Comparison of ENCODE assay signal across 29 cellular contexts in the genomic region with DNA sequence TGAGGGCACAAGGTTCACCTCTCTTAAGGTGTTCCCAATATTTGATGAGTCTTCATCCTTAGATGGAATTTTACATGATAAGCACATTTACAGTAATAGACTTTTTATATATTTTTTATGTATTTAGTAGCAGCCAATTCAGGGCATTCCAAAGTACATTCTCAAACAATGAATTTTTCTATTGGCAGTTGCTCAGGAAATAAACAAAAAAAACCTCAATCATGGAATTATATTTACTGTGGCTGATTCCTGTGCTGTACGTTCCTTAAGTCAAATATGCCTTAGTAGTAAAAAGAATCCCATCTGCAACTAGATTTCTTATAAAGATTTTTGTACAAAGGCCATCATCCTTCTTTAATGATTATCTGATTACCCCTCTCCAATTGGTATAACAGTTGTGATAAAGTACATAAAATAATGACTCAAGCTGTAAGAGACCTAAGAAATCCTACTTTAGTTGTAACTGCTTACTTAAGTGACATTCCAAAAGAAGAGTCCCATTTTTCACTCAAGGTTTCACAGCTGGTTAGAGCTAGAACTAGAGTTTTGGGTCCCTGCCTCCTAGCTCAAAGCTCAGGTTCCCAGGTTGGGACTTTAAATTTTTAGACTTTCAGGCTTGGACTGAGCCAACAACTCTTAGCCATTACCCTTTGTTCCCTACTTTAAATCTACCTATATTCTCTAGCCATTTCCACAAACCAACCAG.
DNase-seq lines count a peak whose midpoint lies in the region; ATAC-seq and TF ChIP-seq lines count a peak whose summit lies in the region.
"Had no signal": no experiment of that assay in that cellular context is flagged by ENCODE, and none has a peak within 500 bp of the region (broad histone marks: within the 10 kb centered on the region; RNA-seq: fewer than 3 reads in every experiment).

No MANE protein-coding gene starts in this region.

- H3K4me3 ChIP-seq in PC-3 (ENCODE audit: low read length) (no peak overlapping the region), thyroid gland (replicated peaks in 1 of 3) (no peak overlapping the region)
- H3K4me3 ChIP-seq: psoas muscle had no signal

- no peak overlapping the region for H2AFZ ChIP-seq in PC-3 (ENCODE audit: low read length)

- no peak overlapping the region for H3K9ac ChIP-seq in PC-3 (ENCODE audit: low read length)
- H3K9ac ChIP-seq: KMS-11 had no signal

- TF ChIP-seq CTCF in PC-3 (conservative IDR thresholded peaks at IDR 0.05; ENCODE audit: low read depth, low read length), result no peak
- no peak for TF ChIP-seq CTCF in thyroid gland (IDR thresholded peaks at IDR 0.05)
- TF ChIP-seq CTCF in natural killer cell (IDR thresholded peaks at IDR 0.05), result no peak

- H3K27me3 Mint-ChIP-seq in natural killer cell (ENCODE audit: low read depth in 2 of 2), result peaks cover 12 to 33% of the 10 kb centered on the region in 2 donors

- no peaks in the 10 kb centered on the region for H3K79me2 ChIP-seq in PC-3 (ENCODE audit: low read length)

- H3K4me1 ChIP-seq in PC-3 (ENCODE audit: insufficient read depth, low read length) (no peaks in the 10 kb centered on the region), thyroid gland (peaks cover 4 to 28% of the 10 kb centered on the region in 2 donors)

- BruUV-seq in PC-3 (replicated peaks; lab: Mats Ljungman, UMichigan), result no TSS peak

- intact Hi-C loops in PC-3 (cut with micrococcal nuclease), result no loop called here
- intact Hi-C loops in thyroid gland (cut with DNase I), result no loop called here
- intact Hi-C loops in natural killer cell (cut with micrococcal nuclease), result no loop called here

- DNase-seq in GM04503 (ENCODE audit: low read depth) (peak; percentile 21), PC-3 (peak; percentile 14), fibroblast of gingiva (ENCODE audit: low read depth) (peak; percentile 39), thyroid gland (no peak), natural killer cell (no peak)
- DNase-seq: activated CD4-positive, alpha-beta T cell treated with anti-CD3 and anti-CD28 coated beads for 36 hours; activated CD8-positive, alpha-beta T cell treated with anti-CD3 and anti-CD28 coated beads, Interleukin-2, amount 10 ng/mL, durations not matched to agents 7 days and 5 days; activated naive CD4-positive, alpha-beta T cell treated with anti-CD3 and anti-CD28 coated beads for 36 hours; DMS79 treated with DMSO at 0.1 percent for 48 hours; effector CD8-positive, alpha-beta T cell; foreskin fibroblast; H7; islet precursor cell; left ventricle myocardium superior; NCI-H1417; NCI-H2029 treated with DMSO at 0.1 percent for 48 hours; NCI-H524 treated with DMSO at 0.1 percent for 48 hours; psoas muscle; Right ventricle myocardium superior; stimulated activated CD4-positive, alpha-beta T cell treated with anti-CD3 and anti-CD28 coated beads, Interleukin-4, amount 100 ng/mL, for 1 hour; trophoblast cell had no signal

- H3K27me3 ChIP-seq in PC-3 (ENCODE audit: low read length) (no peaks in the 10 kb centered on the region), thyroid gland (no peaks in the 10 kb centered on the region)

- H3K9me3 ChIP-seq in PC-3 (ENCODE audit: low read length) (no peaks in the 10 kb centered on the region), thyroid gland (no peaks in the 10 kb centered on the region)
- H3K9me3 ChIP-seq: psoas muscle had no signal

- H3K4me1 Mint-ChIP-seq in natural killer cell, result no peaks in the 10 kb centered on the region
- H3K4me1 Mint-ChIP-seq: CD14-positive monocyte had no signal

- WGBS in thyroid gland, 2 donors, result 60 to 71% methylated on average over 1 of the region's 1 CpG

- no peaks in the 10 kb centered on the region for H4K20me1 ChIP-seq in PC-3 (ENCODE audit: low read length)

- peak; percentile 76 for ATAC-seq in PC-3
- no peak for ATAC-seq in GM18873 (IDR thresholded peaks at IDR 0.05; ENCODE audit: low FRiP score, unreplicated experiment)
- no peak for ATAC-seq in natural killer cell
- ATAC-seq in HG03139 (IDR thresholded peaks at IDR 0.05; ENCODE audit: unreplicated experiment), result no peak
- ATAC-seq: activated CD4-positive, alpha-beta T cell treated with anti-CD3 and anti-CD28 coated beads for 36 hours; activated CD8-positive, alpha-beta T cell treated with anti-CD3 and anti-CD28 coated beads, Interleukin-2, amount 10 ng/mL, durations not matched to agents 7 days and 5 days; left ventricle myocardium superior; Panc1; sciatic nerve had no signal

- no peaks in the 10 kb centered on the region for H3K36me3 ChIP-seq in PC-3 (ENCODE audit: low read depth, low read length)
- H3K36me3 ChIP-seq in thyroid gland, result no peaks in the 10 kb centered on the region

- no peak for TF ChIP-seq POLR2A in thyroid gland (IDR thresholded peaks at IDR 0.05)

- H3K9me3 Mint-ChIP-seq in natural killer cell, result no peaks in the 10 kb centered on the region
- H3K9me3 Mint-ChIP-seq: activated naive CD4-positive, alpha-beta T cell treated with anti-CD3 and anti-CD28 coated beads for 36 hours; T-helper 2 cell treated with Interferon-gamma antibody and Interleukin-4, amounts not matched to agents 5 μg/mL and 100 μg/mL, for 36 hours had no signal

- no peak overlapping the region for H3K27ac Mint-ChIP-seq in natural killer cell
- H3K27ac Mint-ChIP-seq: activated CD4-positive, alpha-beta T cell treated with anti-CD3 and anti-CD28 coated beads for 36 hours; activated CD8-positive, alpha-beta T cell treated with anti-CD3 and anti-CD28 coated beads, Interleukin-2, amount 10 ng/mL, durations not matched to agents 7 days and 5 days; activated naive CD4-positive, alpha-beta T cell treated with anti-CD3 and anti-CD28 coated beads for 36 hours; CD14-positive monocyte; T-helper 2 cell treated with Interferon-gamma antibody and Interleukin-4, amounts not matched to agents 5 μg/mL and 100 μg/mL, for 36 hours had no signal

- POLR2A ChIA-PET in PC-3 (lab: Charles Lee; ENCODE audit: unreplicated experiment), result no interaction called here

- H3K9me2 ChIP-seq in PC-3 (replicated peaks; ENCODE audit: low read length), result no peaks in the 10 kb centered on the region

- H3K4me2 ChIP-seq in PC-3 (ENCODE audit: low read length), result no peak overlapping the region
- H3K4me2 ChIP-seq: KMS-11 had no signal

- no peak overlapping the region for H3K4me3 Mint-ChIP-seq in natural killer cell
- H3K4me3 Mint-ChIP-seq: activated CD4-positive, alpha-beta T cell treated with anti-CD3 and anti-CD28 coated beads for 36 hours; activated CD8-positive, alpha-beta T cell treated with anti-CD3 and anti-CD28 coated beads, Interleukin-2, amount 10 ng/mL, durations not matched to agents 7 days and 5 days; activated naive CD4-positive, alpha-beta T cell treated with anti-CD3 and anti-CD28 coated beads for 36 hours; CD14-positive monocyte; T-helper 2 cell treated with Interferon-gamma antibody and Interleukin-4, amounts not matched to agents 5 μg/mL and 100 μg/mL, for 36 hours had no signal

- H3K36me3 Mint-ChIP-seq in natural killer cell, result no peaks in the 10 kb centered on the region
- H3K36me3 Mint-ChIP-seq: CD14-positive monocyte had no signal

- H3K27ac ChIP-seq in PC-3 (ENCODE audit: low read length), result no peak overlapping the region
- peak overlapping the region in 2 of 3 donors; percentile 15 to 24 for H3K27ac ChIP-seq in thyroid gland
- H3K27ac ChIP-seq: epithelial cell of prostate, KMS-11, psoas muscle had no signal

- no peaks in the 10 kb centered on the region for H3F3A ChIP-seq in PC-3 (ENCODE audit: low read length, unreplicated experiment)

- CTCF ChIA-PET in PC-3 (lab: Charles Lee), result no interaction called here

Comparison
In these comparisons a context has a peak if more than half of its experiments do, and no peak if none do; other contexts are left out.
1. DNase-seq: peak in GM04503 (single experiment), PC-3 (single experiment) and fibroblast of gingiva (single experiment); none in thyroid gland (0 of 2) and natural killer cell (single experiment).